ENCODE assay signal across 8 cellular contexts in genomic region chr12:81209808-81210225, GRCh38.
A peak's percentile ranks its signal among the peaks of the same experiment; 100 is the strongest.
DNase-seq lines count a peak whose midpoint lies in the region; ATAC-seq and TF ChIP-seq lines count a peak whose summit lies in the region.
"Not testable (repeated sequence)": the region's sequence is repeated elsewhere in the genome, so short reads cannot be mapped to it uniquely, and the experiment has no call there.

No MANE protein-coding gene starts in this region.

- H2AFZ ChIP-seq in HCT116 (ENCODE audit: low read depth, low read length, poor library complexity, severe bottlenecking) = peak overlapping the region; percentile 22

- not testable (repeated sequence) for H3K9ac ChIP-seq in HCT116 (ENCODE audit: low read length)

- DNase-seq in AG10803 (ENCODE audit: low read depth) (peak; percentile 46), HCT116 (ENCODE audit: low read depth, low spot score) (peak; percentile 8), NCI-H2029 (lab: John Stamatoyannopoulos, UW) (peak; percentile 48), RPMI7951 (ENCODE audit: low read depth) (peak; percentile 49), body of pancreas (peak in 3 of 4 donors; percentile 6 to 20 (median 19)), fibroblast of the conjunctiva (ENCODE audit: low read depth) (peak; percentile 12), kidney tubule cell (ENCODE audit: low spot score) (peak; percentile 79), skeletal muscle cell (ENCODE audit: low read depth) (peak; percentile 21)

- CTCF ChIA-PET in HCT116 (lab: Charles Lee) = not testable (repeated sequence)

- POLR2A ChIA-PET in HCT116 (lab: Charles Lee) = not testable (repeated sequence)

- H3K4me2 ChIP-seq in HCT116 (ENCODE audit: low read length) = peak overlapping the region; percentile 33

- not testable (repeated sequence) for H3K36me3 ChIP-seq in HCT116 (ENCODE audit: control insufficient read depth in 1 of 2, insufficient read depth in 2 of 2, low read length in 2 of 2); body of pancreas (replicated peaks in 1 of 2; ENCODE audit: insufficient read depth in 1 of 2, low read depth in 2 of 2)

- BruUV-seq in HCT116 (replicated peaks; lab: Mats Ljungman, UMichigan) = not testable (repeated sequence)

- TF ChIP-seq RAD21 in HCT116 (IDR thresholded peaks at IDR 0.05; ENCODE audit: low read depth) = not testable (repeated sequence)

- 75 to 98% methylated on average over 2 of the region's 2 CpGs for whole genome bisulfite sequencing in body of pancreas, 2 donors

- not testable (repeated sequence) for H4K20me1 ChIP-seq in HCT116 (ENCODE audit: insufficient read depth)

- H3K79me2 ChIP-seq in HCT116 (ENCODE audit: insufficient read depth, low read length) = not testable (repeated sequence)

- not testable (repeated sequence) for ATAC-seq in HCT116
- ATAC-seq in body of pancreas = peak; percentile 35

- H3K4me3 ChIP-seq in AG10803 (ENCODE audit: low read length); HCT116 (replicated peaks in 1 of 2; ENCODE audit: low read depth in 1 of 2, low read length in 2 of 2); body of pancreas; skeletal muscle cell (ENCODE audit: low read depth, low read length): not testable (repeated sequence)

- not testable (repeated sequence) for TF ChIP-seq POLR2A in HCT116 (IDR thresholded peaks at IDR 0.05; ENCODE audit: borderline replicate concordance, extremely low read depth, insufficient read depth, insufficient read length); body of pancreas (IDR thresholded peaks at IDR 0.05)

- intact Hi-C loops in HCT116 (cut with micrococcal nuclease); body of pancreas (cut with DNase I): not testable (repeated sequence)

- H3K27me3 ChIP-seq in HCT116 (ENCODE audit: insufficient read depth, low read length); body of pancreas: not testable (repeated sequence)

- TF ChIP-seq CTCF in AG10803 (conservative IDR thresholded peaks at IDR 0.05; ENCODE audit: low read length); HCT116 (IDR thresholded peaks at IDR 0.05 in 2 of 3, conservative IDR thresholded peaks at IDR 0.05 in 1 of 3; ENCODE audit: borderline replicate concordance in 1 of 3, insufficient read depth in 1 of 3, low read depth in 2 of 3, low read length in 2 of 3); body of pancreas (IDR thresholded peaks at IDR 0.05): not testable (repeated sequence)

- not testable (repeated sequence) for H3K27ac ChIP-seq in HCT116 (ENCODE audit: low read depth, low read length); body of pancreas

- H3K9me3 ChIP-seq in HCT116 (ENCODE audit: control insufficient read depth in 1 of 2, insufficient read depth in 1 of 2, low read depth in 1 of 2, low read length in 2 of 2); body of pancreas: not testable (repeated sequence)

- RAD21 ChIA-PET in HCT116 (lab: Charles Lee; ENCODE audit: low non-redundant PET in 1 of 2, low total read pairs in 2 of 2, uncharacterized antibody in 2 of 2, unreplicated experiment in 2 of 2) = not testable (repeated sequence)

- not testable (repeated sequence) for H3K4me1 ChIP-seq in HCT116 (ENCODE audit: control insufficient read depth in 1 of 2, insufficient read depth in 2 of 2, low read length in 2 of 2); body of pancreas

- H3K9me2 ChIP-seq in HCT116 (ENCODE audit: insufficient read depth) = not testable (repeated sequence)

TF ChIP-seq in HCT116, 20 proteins besides CTCF, POLR2A, EP300 and RAD21:
- TF ChIP-seq JUND (IDR thresholded peaks at IDR 0.05) = 0 out of 2 replicates have a peak, but pooled peaks have one; percentile 12
TF ChIP-seq in HCT116: peak in this region for 1; not testable (repeated sequence) for 19.

Comparison
In these comparisons a context has a peak if more than half of its experiments do, and no peak if none do; other contexts are left out.
1. DNase-seq: peak in every context shown above with its lines; median percentile 79 in kidney tubule cell; 49 in RPMI7951; 48 in NCI-H2029; 46 in AG10803; 21 in skeletal muscle cell; 19 in body of pancreas; 12 in fibroblast of the conjunctiva; 8 in HCT116.